33 cellular contexts compared by ENCODE assay signal in genomic region chr18:43866696-43867095, GRCh38.
"Had no signal": no experiment of that assay in that cellular context is flagged by ENCODE, and none has a peak within 500 bp of the region (broad histone marks: within the 10 kb centered on the region; RNA-seq: fewer than 3 reads in every experiment).

No MANE protein-coding gene starts in this region.

- H3K9me3 Mint-ChIP-seq: activated B cell treated with CpG ODN at 0.5 μM for 24 hours; T-helper 1 cell treated with Interleukin-12 subunit alpha and Interleukin-12 subunit beta and Interleukin-4 antibody, amounts not matched to agents 30 μg/mL and 1 μg/mL, for 36 hours had no signal

- H3K4me3 ChIP-seq: breast epithelium, cardiac muscle cell, colonic mucosa, esophagus squamous epithelium, gastroesophageal sphincter had no signal

- ATAC-seq: activated CD4-positive, CD25-positive, alpha-beta regulatory T cell treated with anti-CD3 and anti-CD28 coated beads, Interleukin-2, amount 50 U/mL, for 24 hours; activated CD8-positive, alpha-beta T cell treated with anti-CD3 and anti-CD28 coated beads for 36 hours; activated T-cell treated with anti-CD3 and anti-CD28 coated beads, Interleukin-2, amount 50 U/mL, for 4 hours; activated T-helper 17 cell treated with anti-CD3 and anti-CD28 coated beads, Interleukin-2, amount 50 U/mL, for 72 hours; gastroesophageal sphincter; T-cell had no signal

- H3K27me3 Mint-ChIP-seq: activated B cell treated with CpG ODN at 0.5 μM for 24 hours; activated CD8-positive, alpha-beta T cell treated with anti-CD3 and anti-CD28 coated beads for 36 hours; activated naive CD8-positive, alpha-beta T cell; activated T-helper 17 cell treated with anti-CD3 and anti-CD28 coated beads, Interleukin-2, amount 50 U/mL, for 72 hours; brain; T-cell had no signal

- H3K36me3 Mint-ChIP-seq: activated naive CD8-positive, alpha-beta T cell; brain; T-cell had no signal

- H3K4me1 Mint-ChIP-seq: activated B cell treated with CpG ODN at 0.5 μM for 24 hours; activated T-helper 17 cell treated with anti-CD3 and anti-CD28 coated beads, Interleukin-2, amount 50 U/mL, for 72 hours; T-cell had no signal

- H3K9me3 ChIP-seq: breast epithelium, colonic mucosa, esophagus squamous epithelium, gastroesophageal sphincter had no signal

- H3K4me1 ChIP-seq: colonic mucosa had no signal

- H3K36me3 ChIP-seq: breast epithelium, cardiac muscle cell, colonic mucosa, esophagus squamous epithelium, gastroesophageal sphincter, WERI-Rb-1 had no signal

- H3K27ac ChIP-seq: breast epithelium, cardiac muscle cell, colonic mucosa, epithelial cell of prostate, esophagus squamous epithelium, gastroesophageal sphincter, WERI-Rb-1 had no signal

- H3K27me3 ChIP-seq: breast epithelium, cardiac muscle cell, colonic mucosa, esophagus squamous epithelium, gastroesophageal sphincter had no signal

- DNase-seq: activated B cell treated with CpG ODN at 0.5 μM for 24 hours; activated CD4-positive, alpha-beta T cell treated with anti-CD3 and anti-CD28 coated beads for 48 hours; activated CD4-positive, alpha-beta T cell treated with anti-CD3 and anti-CD28 coated beads, Interleukin-2, amount 50 U/mL, for 1 hour; activated CD4-positive, alpha-beta T cell treated with anti-CD3 and anti-CD28 coated beads, Interleukin-2, amount 50 U/mL, for 48 hours; activated CD8-positive, alpha-beta memory T cell treated with anti-CD3 and anti-CD28 coated beads for 24 hours; activated CD8-positive, alpha-beta T cell treated with anti-CD3 and anti-CD28 coated beads for 36 hours; activated effector memory CD4-positive, alpha-beta T cell treated with Interleukin-2 at 50 U/mL for 16 hours; activated gamma-delta T cell treated with Interleukin-2 at 50 U/mL for 16 hours; activated naive CD4-positive, alpha-beta T cell treated with anti-CD3 and anti-CD28 coated beads, Interleukin-2, amount 50 U/mL, for 16 hours; activated naive CD4-positive, alpha-beta T cell treated with Interleukin-2 at 50 U/mL for 16 hours; activated T-cell treated with anti-CD3 and anti-CD28 coated beads, Interleukin-2, amount 50 U/mL, for 4 hours; amygdala; aorta; central memory CD4-positive, alpha-beta T cell; cerebellar nuclear complex; colonic mucosa; effector CD8-positive, alpha-beta T cell; esophagus squamous epithelium; foreskin melanocyte; SW 1271; T-cell; T1000; WERI-Rb-1 had no signal

- H3K27ac Mint-ChIP-seq: activated B cell treated with CpG ODN at 0.5 μM for 24 hours; activated CD8-positive, alpha-beta T cell treated with anti-CD3 and anti-CD28 coated beads for 36 hours; activated naive CD8-positive, alpha-beta T cell; activated T-helper 17 cell treated with anti-CD3 and anti-CD28 coated beads, Interleukin-2, amount 50 U/mL, for 72 hours; brain; T-cell; T-helper 1 cell treated with Interleukin-12 subunit alpha and Interleukin-12 subunit beta and Interleukin-4 antibody, amounts not matched to agents 30 μg/mL and 1 μg/mL, for 36 hours; T-helper 2 cell treated with Interferon-gamma antibody and Interleukin-4, amounts not matched to agents 5 μg/mL and 100 μg/mL, for 36 hours had no signal

- H3K4me3 Mint-ChIP-seq: activated B cell treated with CpG ODN at 0.5 μM for 24 hours; activated CD8-positive, alpha-beta T cell treated with anti-CD3 and anti-CD28 coated beads for 36 hours; activated naive CD8-positive, alpha-beta T cell; activated T-cell treated with anti-CD3 and anti-CD28 coated beads, Interleukin-2, amount 50 U/mL, for 4 hours; activated T-helper 17 cell treated with anti-CD3 and anti-CD28 coated beads, Interleukin-2, amount 50 U/mL, for 72 hours; brain; T-cell; T-helper 1 cell treated with Interleukin-12 subunit alpha and Interleukin-12 subunit beta and Interleukin-4 antibody, amounts not matched to agents 30 μg/mL and 1 μg/mL, for 36 hours; T-helper 2 cell treated with Interferon-gamma antibody and Interleukin-4, amounts not matched to agents 5 μg/mL and 100 μg/mL, for 36 hours had no signal
